ENCODE assay signal across 1 cellular context in the genomic region with DNA sequence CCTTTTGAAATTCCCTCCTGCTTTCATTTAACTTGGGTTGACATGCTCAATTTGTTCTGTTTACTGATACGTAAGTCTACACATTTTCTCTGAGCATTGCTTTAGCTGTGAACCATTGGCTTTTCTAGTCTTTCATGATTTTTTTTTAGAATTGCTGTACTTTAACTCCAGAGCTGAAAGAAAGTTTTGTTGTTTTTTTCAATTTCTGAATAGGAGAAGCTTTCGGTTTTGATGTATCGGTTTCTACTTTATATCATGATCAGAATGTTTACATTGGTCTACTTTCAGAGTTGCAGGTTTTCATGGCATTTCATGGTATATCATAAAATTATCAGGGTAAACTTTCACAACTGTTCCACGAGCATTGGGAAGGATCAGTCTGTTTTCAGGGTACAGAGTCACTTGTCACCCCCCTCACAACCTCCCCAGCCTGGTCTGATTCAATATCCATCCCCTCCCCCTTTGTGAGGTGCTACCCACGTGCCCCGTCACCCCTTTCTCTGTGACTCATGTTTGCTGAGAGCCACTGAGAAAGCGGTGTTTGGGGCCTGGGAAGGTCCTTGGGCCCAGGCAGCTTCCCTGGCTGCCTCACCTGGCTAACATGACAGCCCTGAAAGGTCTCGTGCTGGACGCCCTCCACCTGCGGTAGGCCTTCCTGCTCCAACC.
TF ChIP-seq lines count a peak whose summit lies in the region.

No MANE protein-coding gene starts in this region.

TF ChIP-seq in GM12878, 131 proteins besides CTCF, POLR2A, EP300 and RAD21:
- 0 out of 2 replicates have a peak, but pooled peaks have one; percentile 15 for TF ChIP-seq RAD51 (IDR thresholded peaks at IDR 0.05)
- TF ChIP-seq ZBED1 (IDR thresholded peaks at IDR 0.05; ENCODE audit: borderline replicate concordance) = no peak
- no peak for TF ChIP-seq RUNX3 (IDR thresholded peaks at IDR 0.05; ENCODE audit: low read length)
- peak; percentile 47 for TF ChIP-seq USF1 (IDR thresholded peaks at IDR 0.05; ENCODE audit: borderline replicate concordance, extremely low read length, insufficient read depth, low read depth, low read length)
- no peak for TF ChIP-seq RELB (IDR thresholded peaks at IDR 0.05; ENCODE audit: low read depth)
- TF ChIP-seq BHLHE40 (IDR thresholded peaks at IDR 0.05; ENCODE audit: borderline replicate concordance in 1 of 2, low read depth in 2 of 2, low read length in 1 of 2) = peak in 1 of 2 experiments; percentile 25; a peak in 1 of 4 replicates
- TF ChIP-seq, protein P1, sequence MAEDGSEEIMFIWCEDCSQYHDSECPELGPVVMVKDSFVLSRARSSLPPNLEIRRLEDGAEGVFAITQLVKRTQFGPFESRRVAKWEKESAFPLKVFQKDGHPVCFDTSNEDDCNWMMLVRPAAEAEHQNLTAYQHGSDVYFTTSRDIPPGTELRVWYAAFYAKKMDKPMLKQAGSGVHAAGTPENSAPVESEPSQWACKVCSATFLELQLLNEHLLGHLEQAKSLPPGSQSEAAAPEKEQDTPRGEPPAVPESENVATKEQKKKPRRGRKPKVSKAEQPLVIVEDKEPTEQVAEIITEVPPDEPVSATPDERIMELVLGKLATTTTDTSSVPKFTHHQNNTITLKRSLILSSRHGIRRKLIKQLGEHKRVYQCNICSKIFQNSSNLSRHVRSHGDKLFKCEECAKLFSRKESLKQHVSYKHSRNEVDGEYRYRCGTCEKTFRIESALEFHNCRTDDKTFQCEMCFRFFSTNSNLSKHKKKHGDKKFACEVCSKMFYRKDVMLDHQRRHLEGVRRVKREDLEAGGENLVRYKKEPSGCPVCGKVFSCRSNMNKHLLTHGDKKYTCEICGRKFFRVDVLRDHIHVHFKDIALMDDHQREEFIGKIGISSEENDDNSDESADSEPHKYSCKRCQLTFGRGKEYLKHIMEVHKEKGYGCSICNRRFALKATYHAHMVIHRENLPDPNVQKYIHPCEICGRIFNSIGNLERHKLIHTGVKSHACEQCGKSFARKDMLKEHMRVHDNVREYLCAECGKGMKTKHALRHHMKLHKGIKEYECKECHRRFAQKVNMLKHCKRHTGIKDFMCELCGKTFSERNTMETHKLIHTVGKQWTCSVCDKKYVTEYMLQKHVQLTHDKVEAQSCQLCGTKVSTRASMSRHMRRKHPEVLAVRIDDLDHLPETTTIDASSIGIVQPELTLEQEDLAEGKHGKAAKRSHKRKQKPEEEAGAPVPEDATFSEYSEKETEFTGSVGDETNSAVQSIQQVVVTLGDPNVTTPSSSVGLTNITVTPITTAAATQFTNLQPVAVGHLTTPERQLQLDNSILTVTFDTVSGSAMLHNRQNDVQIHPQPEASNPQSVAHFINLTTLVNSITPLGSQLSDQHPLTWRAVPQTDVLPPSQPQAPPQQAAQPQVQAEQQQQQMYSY (CRISPR knock-in tag; IDR thresholded peaks at IDR 0.05) = no peak
- no peak for TF ChIP-seq PBX3 (IDR thresholded peaks at IDR 0.05; ENCODE audit: insufficient replicate concordance, low read depth, low read length)
- TF ChIP-seq, protein P2, sequence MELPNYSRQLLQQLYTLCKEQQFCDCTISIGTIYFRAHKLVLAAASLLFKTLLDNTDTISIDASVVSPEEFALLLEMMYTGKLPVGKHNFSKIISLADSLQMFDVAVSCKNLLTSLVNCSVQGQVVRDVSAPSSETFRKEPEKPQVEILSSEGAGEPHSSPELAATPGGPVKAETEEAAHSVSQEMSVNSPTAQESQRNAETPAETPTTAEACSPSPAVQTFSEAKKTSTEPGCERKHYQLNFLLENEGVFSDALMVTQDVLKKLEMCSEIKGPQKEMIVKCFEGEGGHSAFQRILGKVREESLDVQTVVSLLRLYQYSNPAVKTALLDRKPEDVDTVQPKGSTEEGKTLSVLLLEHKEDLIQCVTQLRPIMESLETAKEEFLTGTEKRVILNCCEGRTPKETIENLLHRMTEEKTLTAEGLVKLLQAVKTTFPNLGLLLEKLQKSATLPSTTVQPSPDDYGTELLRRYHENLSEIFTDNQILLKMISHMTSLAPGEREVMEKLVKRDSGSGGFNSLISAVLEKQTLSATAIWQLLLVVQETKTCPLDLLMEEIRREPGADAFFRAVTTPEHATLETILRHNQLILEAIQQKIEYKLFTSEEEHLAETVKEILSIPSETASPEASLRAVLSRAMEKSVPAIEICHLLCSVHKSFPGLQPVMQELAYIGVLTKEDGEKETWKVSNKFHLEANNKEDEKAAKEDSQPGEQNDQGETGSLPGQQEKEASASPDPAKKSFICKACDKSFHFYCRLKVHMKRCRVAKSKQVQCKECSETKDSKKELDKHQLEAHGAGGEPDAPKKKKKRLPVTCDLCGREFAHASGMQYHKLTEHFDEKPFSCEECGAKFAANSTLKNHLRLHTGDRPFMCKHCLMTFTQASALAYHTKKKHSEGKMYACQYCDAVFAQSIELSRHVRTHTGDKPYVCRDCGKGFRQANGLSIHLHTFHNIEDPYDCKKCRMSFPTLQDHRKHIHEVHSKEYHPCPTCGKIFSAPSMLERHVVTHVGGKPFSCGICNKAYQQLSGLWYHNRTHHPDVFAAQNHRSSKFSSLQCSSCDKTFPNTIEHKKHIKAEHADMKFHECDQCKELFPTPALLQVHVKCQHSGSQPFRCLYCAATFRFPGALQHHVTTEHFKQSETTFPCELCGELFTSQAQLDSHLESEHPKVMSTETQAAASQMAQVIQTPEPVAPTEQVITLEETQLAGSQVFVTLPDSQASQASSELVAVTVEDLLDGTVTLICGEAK (IDR thresholded peaks at IDR 0.05; ENCODE audit: borderline replicate concordance) = peak; percentile 59; the same call in 1 of the 2 replicates
- TF ChIP-seq CBX3 (IDR thresholded peaks at IDR 0.05; ENCODE audit: borderline replicate concordance, low read depth) = no peak
